ENCODE assay signal across 14 cellular contexts in the genomic region with DNA sequence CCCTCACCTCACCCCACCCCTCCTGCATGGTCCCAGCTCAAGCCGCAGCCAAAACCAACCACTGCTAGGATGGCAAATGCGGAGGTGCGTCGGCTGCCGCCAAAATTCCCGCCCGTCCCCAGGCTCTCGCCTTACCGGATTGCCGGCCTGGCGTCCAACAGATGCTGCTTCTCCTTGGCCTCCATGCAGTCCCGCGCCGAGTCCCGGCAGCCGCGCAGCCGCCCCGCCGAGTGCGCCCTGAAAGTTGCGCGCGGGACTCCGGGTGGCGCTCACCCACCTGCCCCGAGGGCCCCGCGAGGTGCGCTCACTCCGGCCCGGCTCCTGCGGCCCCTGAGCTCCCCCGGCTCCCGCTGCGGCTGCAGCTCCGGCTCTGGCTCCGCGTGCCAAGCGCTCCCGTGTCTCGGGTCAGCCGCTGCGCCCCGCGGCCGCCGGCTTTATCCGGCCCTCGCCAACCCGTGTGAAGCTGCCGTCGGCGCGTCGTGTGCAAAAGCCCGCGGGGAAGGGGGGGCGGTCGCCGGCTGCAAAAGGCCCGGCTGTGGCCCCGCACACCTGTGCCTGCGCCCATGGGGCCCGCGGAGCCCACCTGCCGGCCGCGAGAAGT. TPM values are rescaled to one million over a fixed set of nuclear protein-coding genes. Genes with fewer than 3 reads are reported as not detected.
DNase-seq lines count a peak whose midpoint lies in the region; ATAC-seq and TF ChIP-seq lines count a peak whose summit lies in the region.
"Had no signal": no experiment of that assay in that cellular context is flagged by ENCODE, and none has a peak within 500 bp of the region (broad histone marks: within the 10 kb centered on the region; RNA-seq: fewer than 3 reads in every experiment).

A gene with protein sequence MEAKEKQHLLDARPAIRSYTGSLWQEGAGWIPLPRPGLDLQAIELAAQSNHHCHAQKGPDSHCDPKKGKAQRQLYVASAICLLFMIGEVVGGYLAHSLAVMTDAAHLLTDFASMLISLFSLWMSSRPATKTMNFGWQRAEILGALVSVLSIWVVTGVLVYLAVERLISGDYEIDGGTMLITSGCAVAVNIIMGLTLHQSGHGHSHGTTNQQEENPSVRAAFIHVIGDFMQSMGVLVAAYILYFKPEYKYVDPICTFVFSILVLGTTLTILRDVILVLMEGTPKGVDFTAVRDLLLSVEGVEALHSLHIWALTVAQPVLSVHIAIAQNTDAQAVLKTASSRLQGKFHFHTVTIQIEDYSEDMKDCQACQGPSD (minus strand): TSS at position 407 of the 601 bp plus-strand sequence. CDS start 222 bp downstream, at position 185.

- H3K4me1 Mint-ChIP-seq in MCF 10A (ENCODE audit: insufficient read depth, unreplicated experiment), result no peaks in the 10 kb centered on the region
- H3K4me1 Mint-ChIP-seq in chondrocyte (ENCODE audit: low read depth), result peaks cover 7% of the 10 kb centered on the region

- POLR2A ChIA-PET in MCF 10A (lab: Yijun Ruan, JAX), result no interaction called here

- TF ChIP-seq CTCF in breast epithelium (IDR thresholded peaks at IDR 0.05), result no peak
- TF ChIP-seq CTCF in MCF 10A (IDR thresholded peaks at IDR 0.05; ENCODE audit: unreplicated experiment), result no peak
- peak; percentile 11 for TF ChIP-seq CTCF in chondrocyte (IDR thresholded peaks at IDR 0.05)

- no peaks in the 10 kb centered on the region for H3K9me3 ChIP-seq in breast epithelium

- CTCF ChIA-PET in MCF 10A (lab: Yijun Ruan, JAX), result interaction anchor here (0.7 to 1.4 kb wide), 2 partner anchors 9 to 55 kb away, joined by 3 read pairs; no protein-coding TSS in a partner anchor

- peak; percentile 43 for ATAC-seq in left lobe of liver

- H3K4me1 ChIP-seq in breast epithelium, result peaks cover 0 to 13% of the 10 kb centered on the region in 2 donors

- H3K36me3 Mint-ChIP-seq in MCF 10A (ENCODE audit: insufficient read depth, unreplicated experiment) (no peaks in the 10 kb centered on the region), chondrocyte (ENCODE audit: low read depth) (no peaks in the 10 kb centered on the region)

- no peaks in the 10 kb centered on the region for H3K9me3 Mint-ChIP-seq in MCF 10A (ENCODE audit: unreplicated experiment)
- no peaks in the 10 kb centered on the region for H3K9me3 Mint-ChIP-seq in chondrocyte (ENCODE audit: low read depth)
- H3K9me3 Mint-ChIP-seq: CD4-positive, alpha-beta T cell had no signal

- H3K27me3 Mint-ChIP-seq in MCF 10A (ENCODE audit: insufficient read depth, unreplicated experiment) (peaks cover 50% of the 10 kb centered on the region), chondrocyte (ENCODE audit: low read depth) (peaks cover 55% of the 10 kb centered on the region)

- H3K27me3 ChIP-seq in breast epithelium, result peaks cover 0 to 58% of the 10 kb centered on the region in 2 donors

- DNase-seq in breast epithelium (ENCODE audit: low spot score in 2 of 2), result no peak
- DNase-seq in MCF 10A (ENCODE audit: unreplicated experiment), result no peak
- no peak for DNase-seq in chondrocyte (ENCODE audit: low spot score)
- DNase-seq in left lobe of liver (ENCODE audit: low spot score), result no peak
- no peak for DNase-seq in ureter (ENCODE audit: low spot score)
- no peak for DNase-seq in NCI-H82 treated with DMSO at 0.1 percent for 48 hours (lab: John Stamatoyannopoulos, UW; ENCODE audit: unreplicated experiment)
- no peak for DNase-seq in activated gamma-delta T cell treated with Interleukin-2 at 50 U/mL for 16 hours
- DNase-seq in stimulated activated CD4-positive, alpha-beta T cell treated with anti-CD3 and anti-CD28 coated beads, Interleukin-1b, Interleukin-23, amount 100 ng/mL, for 48 hours, result no peak
- DNase-seq: activated CD8-positive, alpha-beta memory T cell treated with anti-CD3 and anti-CD28 coated beads for 24 hours; CD4-positive, alpha-beta T cell; stimulated activated CD4-positive, alpha-beta T cell treated with anti-CD3 and anti-CD28 coated beads, Interleukin-4, amount 100 ng/mL, for 24 hours had no signal

- H3K4me3 ChIP-seq in breast epithelium, result peak within 1 kb of the TSS; percentile 4 to 53 (median 34)

- no TSS peak for BruUV-seq in MCF 10A (replicated peaks; lab: Mats Ljungman, UMichigan)

- intact Hi-C loops in breast epithelium (cut with DNase I; ENCODE audit: low total_unique reads), result no loop called here
- intact Hi-C loops in MCF 10A (cut with micrococcal nuclease), result no loop called here

- no peaks in the 10 kb centered on the region for H3K36me3 ChIP-seq in breast epithelium

- H3K27ac Mint-ChIP-seq in MCF 10A (ENCODE audit: low read depth, unreplicated experiment), result no peak within 1 kb of the TSS
- H3K27ac Mint-ChIP-seq in chondrocyte (ENCODE audit: unreplicated experiment), result no peak within 1 kb of the TSS
- H3K27ac Mint-ChIP-seq: CD4-positive, alpha-beta T cell had no signal

- no peak for TF ChIP-seq POLR2A in breast epithelium (IDR thresholded peaks at IDR 0.05)

- H3K4me3 Mint-ChIP-seq in MCF 10A (ENCODE audit: unreplicated experiment) (no peak within 1 kb of the TSS), chondrocyte (ENCODE audit: unreplicated experiment) (peak within 1 kb of the TSS; percentile 50)
- H3K4me3 Mint-ChIP-seq: CD4-positive, alpha-beta T cell had no signal

- H3K27ac ChIP-seq in breast epithelium, result no peak within 1 kb of the TSS

RNA-seq across cellular contexts. Expression of the gene that starts here (rescaled TPM):
- total RNA-seq in breast epithelium, result 1 to 10 TPM in 1 of 3 donors, under 1 TPM in 2; 0.16 to 1.3 (median 0.33) TPM
- not detected in 2 replicates for total RNA-seq in MCF 10A (2022)
- 0.12 TPM in 1 of 3 replicates, not detected in the others for total RNA-seq in chondrocyte
- total RNA-seq in left lobe of liver, result 0.33 TPM
- 20.6 TPM for total RNA-seq in ureter
- total RNA-seq: CD4-positive, alpha-beta T cell; dermis microvascular lymphatic vessel endothelial cell; mesenteric fat pad; RPMI7951 had no signal

Comparison
In these comparisons a context has a peak if more than half of its experiments do, and no peak if none do; other contexts are left out.
1. Peak in ATAC-seq in left lobe of liver; RNA of the gene not detected or under 1 TPM.